In the genomic region with DNA sequence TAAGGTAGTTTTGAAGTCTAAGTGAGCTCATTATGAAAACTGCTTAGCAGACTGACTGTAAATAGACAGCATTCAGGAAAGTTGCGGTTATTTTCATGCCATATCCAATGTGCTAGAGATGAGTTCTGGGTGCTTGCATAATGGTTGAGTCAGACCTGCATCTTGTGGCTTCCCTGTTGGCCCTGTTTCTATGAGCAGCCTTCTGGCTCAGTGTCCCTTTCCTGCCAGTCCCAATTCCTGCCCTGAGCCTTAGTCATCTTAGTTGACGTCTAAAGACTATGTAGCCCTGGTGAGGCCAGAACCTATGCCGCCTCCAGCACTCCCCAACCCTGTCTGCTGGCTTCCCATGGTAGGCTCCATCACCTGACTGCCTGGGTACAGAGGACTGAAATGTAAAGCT, we compare ENCODE assay signal across 11 cellular contexts.
DNase-seq lines count a peak whose midpoint lies in the region; ATAC-seq and TF ChIP-seq lines count a peak whose summit lies in the region.
"Had no signal": no experiment of that assay in that cellular context is flagged by ENCODE, and none has a peak within 500 bp of the region (broad histone marks: within the 10 kb centered on the region; RNA-seq: fewer than 3 reads in every experiment).

No MANE protein-coding gene starts in this region.

- 90 to 91% methylated on average over 3 of the region's 3 CpGs for WGBS in sigmoid colon, 2 donors

- H3K36me3 ChIP-seq in sigmoid colon: no peaks in the 10 kb centered on the region
- H3K36me3 ChIP-seq: BLaER1 had no signal

- TF ChIP-seq CTCF in sigmoid colon (IDR thresholded peaks at IDR 0.05): no peak

- H3K4me1 ChIP-seq in sigmoid colon: peaks cover 0 to 15% (median 0%) of the 10 kb centered on the region in 4 donors
- H3K4me1 ChIP-seq: BLaER1 had no signal

- peak; percentile 40 for DNase-seq in activated T-cell treated with anti-CD3 and anti-CD28 coated beads for 48 hours (ENCODE audit: low read depth)
- DNase-seq in activated T-cell treated with anti-CD3 and anti-CD28 coated beads, Interleukin-2, amount 50 U/mL, for 1 hour: no peak
- DNase-seq in RKO (ENCODE audit: low spot score): peak; percentile 20
- DNase-seq in dedifferentiated amniotic fluid mesenchymal stem cell (ENCODE audit: extremely low spot score): peak; percentile 19
- DNase-seq in stimulated activated CD4-positive, alpha-beta T cell treated with anti-CD3 and anti-CD28 coated beads, Interleukin-4, amount 100 ng/mL, for 24 hours: peak; percentile 57
- DNase-seq in NCI-H82 (lab: John Stamatoyannopoulos, UW): no peak
- DNase-seq in sigmoid colon: no peak
- DNase-seq in Right ventricle myocardium inferior (ENCODE audit: missing footprints): no peak
- DNase-seq: hippocampal formation had no signal

- H3K9me3 ChIP-seq in sigmoid colon: no peaks in the 10 kb centered on the region
- H3K9me3 ChIP-seq: BLaER1 had no signal

- no peaks in the 10 kb centered on the region for H3K27me3 ChIP-seq in sigmoid colon
- H3K27me3 ChIP-seq: BLaER1 had no signal

- TF ChIP-seq POLR2A in sigmoid colon (IDR thresholded peaks at IDR 0.05): no peak

- H3K27ac ChIP-seq in sigmoid colon: no peak overlapping the region
- H3K27ac ChIP-seq: BLaER1, VCaP had no signal

- H3K4me3 ChIP-seq in sigmoid colon: no peak overlapping the region
- H3K4me3 ChIP-seq: BLaER1 had no signal

- no peak for ATAC-seq in Right ventricle myocardium inferior

- no peak for TF ChIP-seq EP300 in sigmoid colon (IDR thresholded peaks at IDR 0.05)

- intact Hi-C loops in sigmoid colon (cut with DNase I) (no loop called here), Right ventricle myocardium inferior (cut with DNase I) (no loop called here)

Comparison
In these comparisons a context has a peak if more than half of its experiments do, and no peak if none do; other contexts are left out.
1. DNase-seq: peak in activated T-cell treated with anti-CD3 and anti-CD28 coated beads for 48 hours (single experiment), RKO (single experiment), dedifferentiated amniotic fluid mesenchymal stem cell (single experiment) and stimulated activated CD4-positive, alpha-beta T cell treated with anti-CD3 and anti-CD28 coated beads, Interleukin-4, amount 100 ng/mL, for 24 hours (single experiment); none in activated T-cell treated with anti-CD3 and anti-CD28 coated beads, Interleukin-2, amount 50 U/mL, for 1 hour (single experiment), NCI-H82 (single experiment), sigmoid colon (single experiment) and Right ventricle myocardium inferior (single experiment).